ENCODE assay signal across 8 cellular contexts in the genomic region with DNA sequence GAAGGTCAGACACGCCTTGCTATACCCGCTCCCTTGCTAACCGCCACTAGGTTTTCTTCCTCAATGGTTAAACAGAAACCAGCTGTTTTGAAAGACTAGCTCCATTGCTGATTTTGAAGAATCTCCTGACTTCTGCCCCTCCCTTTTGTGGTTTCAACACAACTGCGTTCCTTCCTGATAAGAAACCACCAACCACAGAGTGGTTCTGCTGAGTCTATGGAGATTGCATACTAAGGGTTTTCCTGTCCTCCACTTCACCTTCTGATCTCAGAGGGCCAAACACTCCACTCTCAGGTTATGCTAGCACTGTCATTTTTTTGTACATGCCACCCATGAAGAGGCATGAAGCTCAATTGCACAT.
DNase-seq lines count a peak whose midpoint lies in the region; ATAC-seq and TF ChIP-seq lines count a peak whose summit lies in the region.

No MANE protein-coding gene starts in this region.

- no peak overlapping the region for H3K4me3 Mint-ChIP-seq in progenitor cell of endocrine pancreas (ENCODE audit: low read depth)

- no peaks in the 10 kb centered on the region for H3K36me3 Mint-ChIP-seq in progenitor cell of endocrine pancreas (ENCODE audit: insufficient read depth)

- ATAC-seq in HG02610 (IDR thresholded peaks at IDR 0.05; ENCODE audit: unreplicated experiment), result peak; percentile 80

- H3K4me1 Mint-ChIP-seq in progenitor cell of endocrine pancreas (ENCODE audit: low read depth), result no peaks in the 10 kb centered on the region

- no peaks in the 10 kb centered on the region for H3K27me3 Mint-ChIP-seq in progenitor cell of endocrine pancreas

- no peak overlapping the region for H3K4me3 ChIP-seq in retinal pigment epithelial cell (ENCODE audit: low read length)

- no peak overlapping the region for H3K27ac Mint-ChIP-seq in progenitor cell of endocrine pancreas

- DNase-seq in activated CD4-positive, alpha-beta T cell treated with anti-CD3 and anti-CD28 coated beads for 48 hours, result peak; percentile 40
- DNase-seq in activated CD4-positive, alpha-beta T cell treated with anti-CD3 and anti-CD28 coated beads for 1 hour, result no peak
- DNase-seq in NAMALWA (ENCODE audit: low spot score), result peak; percentile 28
- DNase-seq in astrocyte of the hippocampus (ENCODE audit: low read depth, low spot score), result peak; percentile 78
- DNase-seq in retinal pigment epithelial cell (ENCODE audit: low read depth), result peak; percentile 48
- no peak for DNase-seq in progenitor cell of endocrine pancreas (ENCODE audit: low spot score, unreplicated experiment)
- no peak for DNase-seq in NCI-H2081 treated with DMSO at 0.1 percent for 48 hours (lab: John Stamatoyannopoulos, UW)

- TF ChIP-seq CTCF in retinal pigment epithelial cell (conservative IDR thresholded peaks at IDR 0.05; ENCODE audit: low read depth, low read length) (no peak), progenitor cell of endocrine pancreas (IDR thresholded peaks at IDR 0.05; ENCODE audit: unreplicated experiment) (no peak)

- peaks cover 5% of the 10 kb centered on the region for H3K9me3 Mint-ChIP-seq in progenitor cell of endocrine pancreas (ENCODE audit: low read depth)

Comparison
In these comparisons a context has a peak if more than half of its experiments do, and no peak if none do; other contexts are left out.
1. DNase-seq: peak in activated CD4-positive, alpha-beta T cell treated with anti-CD3 and anti-CD28 coated beads for 48 hours (single experiment), NAMALWA (single experiment), astrocyte of the hippocampus (single experiment) and retinal pigment epithelial cell (single experiment); none in activated CD4-positive, alpha-beta T cell treated with anti-CD3 and anti-CD28 coated beads for 1 hour (single experiment), progenitor cell of endocrine pancreas (single experiment) and NCI-H2081 treated with DMSO at 0.1 percent for 48 hours (single experiment).